Comparison of ENCODE assay signal across 1 cellular context in the genomic region with DNA sequence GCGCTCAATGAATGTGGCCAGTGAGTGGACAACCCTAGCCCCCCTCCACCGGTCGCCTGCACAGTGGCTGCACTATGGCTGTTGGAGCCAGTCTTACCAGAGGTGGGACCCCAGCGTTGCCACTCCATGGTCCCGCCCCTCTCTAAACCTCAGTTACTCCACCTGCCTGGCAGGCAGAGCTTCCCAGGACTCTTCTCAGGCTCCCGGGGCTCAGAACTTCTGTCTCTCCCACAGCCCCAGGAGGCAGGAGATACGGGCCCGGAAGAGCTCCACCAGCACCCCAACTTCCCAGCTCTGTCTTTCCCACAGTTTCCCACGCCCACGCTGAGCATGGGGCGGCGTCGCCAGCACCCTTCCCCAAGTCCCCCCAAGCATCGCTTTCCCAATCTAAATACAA.
TF ChIP-seq lines count a peak whose summit lies in the region.

No MANE protein-coding gene starts in this region.

TF ChIP-seq in K562, 482 proteins besides CTCF, POLR2A, EP300 and RAD21:
- no peak for TF ChIP-seq ZNF561 (CRISPR knock-in tag; conservative IDR thresholded peaks at IDR 0.05)
- TF ChIP-seq, protein P1, sequence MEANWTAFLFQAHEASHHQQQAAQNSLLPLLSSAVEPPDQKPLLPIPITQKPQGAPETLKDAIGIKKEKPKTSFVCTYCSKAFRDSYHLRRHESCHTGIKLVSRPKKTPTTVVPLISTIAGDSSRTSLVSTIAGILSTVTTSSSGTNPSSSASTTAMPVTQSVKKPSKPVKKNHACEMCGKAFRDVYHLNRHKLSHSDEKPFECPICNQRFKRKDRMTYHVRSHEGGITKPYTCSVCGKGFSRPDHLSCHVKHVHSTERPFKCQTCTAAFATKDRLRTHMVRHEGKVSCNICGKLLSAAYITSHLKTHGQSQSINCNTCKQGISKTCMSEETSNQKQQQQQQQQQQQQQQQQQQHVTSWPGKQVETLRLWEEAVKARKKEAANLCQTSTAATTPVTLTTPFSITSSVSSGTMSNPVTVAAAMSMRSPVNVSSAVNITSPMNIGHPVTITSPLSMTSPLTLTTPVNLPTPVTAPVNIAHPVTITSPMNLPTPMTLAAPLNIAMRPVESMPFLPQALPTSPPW (CRISPR knock-in tag; IDR thresholded peaks at IDR 0.05), result no peak
- TF ChIP-seq KDM5B (IDR thresholded peaks at IDR 0.05; ENCODE audit: insufficient replicate concordance, low read depth, low read length), result no peak
- TF ChIP-seq CBFB (CRISPR knock-in tag; IDR thresholded peaks at IDR 0.05), result 0 out of 2 replicates have a peak, but pooled peaks have one; percentile 25
- TF ChIP-seq, protein P2, sequence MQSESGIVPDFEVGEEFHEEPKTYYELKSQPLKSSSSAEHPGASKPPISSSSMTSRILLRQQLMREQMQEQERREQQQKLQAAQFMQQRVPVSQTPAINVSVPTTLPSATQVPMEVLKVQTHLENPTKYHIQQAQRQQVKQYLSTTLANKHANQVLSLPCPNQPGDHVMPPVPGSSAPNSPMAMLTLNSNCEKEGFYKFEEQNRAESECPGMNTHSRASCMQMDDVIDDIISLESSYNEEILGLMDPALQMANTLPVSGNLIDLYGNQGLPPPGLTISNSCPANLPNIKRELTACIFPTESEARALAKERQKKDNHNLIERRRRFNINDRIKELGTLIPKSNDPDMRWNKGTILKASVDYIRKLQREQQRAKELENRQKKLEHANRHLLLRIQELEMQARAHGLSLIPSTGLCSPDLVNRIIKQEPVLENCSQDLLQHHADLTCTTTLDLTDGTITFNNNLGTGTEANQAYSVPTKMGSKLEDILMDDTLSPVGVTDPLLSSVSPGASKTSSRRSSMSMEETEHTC (IDR thresholded peaks at IDR 0.05), result no peak
- TF ChIP-seq TGIF2 (CRISPR knock-in tag; IDR thresholded peaks at IDR 0.05), result no peak
- TF ChIP-seq, protein P3, sequence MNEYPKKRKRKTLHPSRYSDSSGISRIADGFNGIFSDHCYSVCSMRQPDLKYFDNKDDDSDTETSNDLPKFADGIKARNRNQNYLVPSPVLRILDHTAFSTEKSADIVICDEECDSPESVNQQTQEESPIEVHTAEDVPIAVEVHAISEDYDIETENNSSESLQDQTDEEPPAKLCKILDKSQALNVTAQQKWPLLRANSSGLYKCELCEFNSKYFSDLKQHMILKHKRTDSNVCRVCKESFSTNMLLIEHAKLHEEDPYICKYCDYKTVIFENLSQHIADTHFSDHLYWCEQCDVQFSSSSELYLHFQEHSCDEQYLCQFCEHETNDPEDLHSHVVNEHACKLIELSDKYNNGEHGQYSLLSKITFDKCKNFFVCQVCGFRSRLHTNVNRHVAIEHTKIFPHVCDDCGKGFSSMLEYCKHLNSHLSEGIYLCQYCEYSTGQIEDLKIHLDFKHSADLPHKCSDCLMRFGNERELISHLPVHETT (CRISPR knock-in tag; conservative IDR thresholded peaks at IDR 0.05 in 1 of 2, IDR thresholded peaks at IDR 0.05 in 1 of 2), result no peak
- TF ChIP-seq EGR1 (conservative IDR thresholded peaks at IDR 0.05), result peak; percentile 45
- TF ChIP-seq ETV5 (CRISPR knock-in tag; IDR thresholded peaks at IDR 0.05; ENCODE audit: low read depth), result no peak
- no peak for TF ChIP-seq MAFG (tag; conservative IDR thresholded peaks at IDR 0.05)
TF ChIP-seq in K562: peak in this region for 2.
